8 cellular contexts compared by ENCODE assay signal in the genomic region with DNA sequence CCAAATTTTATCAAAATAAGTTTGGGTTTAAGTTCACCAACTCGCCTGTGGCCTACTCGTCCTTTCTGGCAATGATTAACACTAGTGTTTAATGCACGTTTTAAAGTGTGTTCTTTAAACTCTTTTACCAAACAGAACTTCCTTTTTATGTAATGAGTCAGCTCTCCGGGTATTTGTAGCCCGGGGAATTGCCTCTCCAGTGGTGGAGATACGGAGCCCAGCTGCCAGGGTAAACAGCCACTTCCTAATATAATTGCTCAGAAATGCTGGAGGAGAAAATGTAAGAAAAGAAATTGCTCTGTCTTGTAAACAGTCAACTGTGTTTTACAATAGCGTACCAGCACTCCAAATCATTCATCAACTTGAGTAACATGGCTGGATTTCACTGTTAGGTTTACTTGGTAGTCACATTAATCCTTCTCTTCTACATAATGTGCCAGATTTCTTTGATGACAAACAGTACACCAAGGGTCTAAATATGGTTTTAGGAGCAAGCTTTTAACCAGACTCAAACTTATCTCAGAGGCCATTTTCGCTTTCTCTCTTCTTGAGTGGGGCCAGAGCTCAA.
DNase-seq lines count a peak whose midpoint lies in the region; ATAC-seq, FAIRE-seq and TF ChIP-seq lines count a peak whose summit lies in the region.

No MANE protein-coding gene starts in this region.

- H3K9ac ChIP-seq in colonic mucosa (ENCODE audit: low read depth in 2 of 2, low read length in 2 of 2) = peak overlapping the region in 1 of 2 donors; percentile 51

- peaks cover 4% of the 10 kb centered on the region for H3K4me1 ChIP-seq in colonic mucosa

- peak overlapping the region; percentile 80 for H3K27ac ChIP-seq in colonic mucosa

- intact Hi-C loops in colonic mucosa (cut with DNase I) = loop anchor here (10.0 kb wide), 1 partner anchor 99 kb away; the partner anchor contains the start of gene SLC38A2

- ATAC-seq in HG03342 (IDR thresholded peaks at IDR 0.05; ENCODE audit: unreplicated experiment) = peak; percentile 85

- H3K36me3 ChIP-seq in colonic mucosa = no peaks in the 10 kb centered on the region

- TF ChIP-seq POLR2A in GM19099 (IDR thresholded peaks at IDR 0.05; ENCODE audit: extremely low read depth, insufficient read length, low read depth) = peak; percentile 14

- no peaks in the 10 kb centered on the region for H3K27me3 ChIP-seq in colonic mucosa

- H3K4me3 ChIP-seq in colonic mucosa = no peak overlapping the region

- no peaks in the 10 kb centered on the region for H3K9me3 ChIP-seq in colonic mucosa

- FAIRE-seq in urothelium cell line (lab: Jason Lieb, UNC) (no peak), D721Med (lab: Jason Lieb, UNC) (no peak)

- TF ChIP-seq CTCF in colonic mucosa (IDR thresholded peaks at IDR 0.05) (no peak), D721Med (IDR thresholded peaks at IDR 0.05; ENCODE audit: insufficient read depth, missing control alignments) (no peak)

- DNase-seq in COLO668 (lab: John Stamatoyannopoulos, UW; ENCODE audit: unreplicated experiment) (peak; percentile 5), colonic mucosa (peak; percentile 81), lung microvascular endothelial cell (ENCODE audit: low read depth in 2 of 2) (peak; percentile 87 to 98), urothelium cell line (ENCODE audit: low spot score) (peak; percentile 69), D721Med (ENCODE audit: insufficient read length, low spot score) (no peak)

TF ChIP-seq in PFSK-1, 5 proteins besides CTCF, POLR2A, EP300 and RAD21:
- TF ChIP-seq, protein P1, sequence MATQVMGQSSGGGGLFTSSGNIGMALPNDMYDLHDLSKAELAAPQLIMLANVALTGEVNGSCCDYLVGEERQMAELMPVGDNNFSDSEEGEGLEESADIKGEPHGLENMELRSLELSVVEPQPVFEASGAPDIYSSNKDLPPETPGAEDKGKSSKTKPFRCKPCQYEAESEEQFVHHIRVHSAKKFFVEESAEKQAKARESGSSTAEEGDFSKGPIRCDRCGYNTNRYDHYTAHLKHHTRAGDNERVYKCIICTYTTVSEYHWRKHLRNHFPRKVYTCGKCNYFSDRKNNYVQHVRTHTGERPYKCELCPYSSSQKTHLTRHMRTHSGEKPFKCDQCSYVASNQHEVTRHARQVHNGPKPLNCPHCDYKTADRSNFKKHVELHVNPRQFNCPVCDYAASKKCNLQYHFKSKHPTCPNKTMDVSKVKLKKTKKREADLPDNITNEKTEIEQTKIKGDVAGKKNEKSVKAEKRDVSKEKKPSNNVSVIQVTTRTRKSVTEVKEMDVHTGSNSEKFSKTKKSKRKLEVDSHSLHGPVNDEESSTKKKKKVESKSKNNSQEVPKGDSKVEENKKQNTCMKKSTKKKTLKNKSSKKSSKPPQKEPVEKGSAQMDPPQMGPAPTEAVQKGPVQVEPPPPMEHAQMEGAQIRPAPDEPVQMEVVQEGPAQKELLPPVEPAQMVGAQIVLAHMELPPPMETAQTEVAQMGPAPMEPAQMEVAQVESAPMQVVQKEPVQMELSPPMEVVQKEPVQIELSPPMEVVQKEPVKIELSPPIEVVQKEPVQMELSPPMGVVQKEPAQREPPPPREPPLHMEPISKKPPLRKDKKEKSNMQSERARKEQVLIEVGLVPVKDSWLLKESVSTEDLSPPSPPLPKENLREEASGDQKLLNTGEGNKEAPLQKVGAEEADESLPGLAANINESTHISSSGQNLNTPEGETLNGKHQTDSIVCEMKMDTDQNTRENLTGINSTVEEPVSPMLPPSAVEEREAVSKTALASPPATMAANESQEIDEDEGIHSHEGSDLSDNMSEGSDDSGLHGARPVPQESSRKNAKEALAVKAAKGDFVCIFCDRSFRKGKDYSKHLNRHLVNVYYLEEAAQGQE (IDR thresholded peaks at IDR 0.05; ENCODE audit: insufficient read depth in 1 of 2, low read depth in 2 of 2, low read length in 2 of 2) = peak in 1 of 2 experiments; percentile 73; a peak in 1 of 4 replicates
- no peak for TF ChIP-seq POLR2AphosphoS5 (IDR thresholded peaks at IDR 0.05; ENCODE audit: low read depth, low read length)
- TF ChIP-seq TAF1 (IDR thresholded peaks at IDR 0.05; ENCODE audit: borderline replicate concordance, insufficient read depth, low read length) = no peak
- peak; percentile 86; the same call in 1 of the 2 replicates for TF ChIP-seq SIN3A (IDR thresholded peaks at IDR 0.05; ENCODE audit: borderline replicate concordance, insufficient read depth, low read length)
- peak; percentile 53 for TF ChIP-seq FOXP2 (optimal IDR thresholded peaks at IDR 0.05; ENCODE audit: borderline replicate concordance, extremely low read depth, extremely low read length, insufficient read depth)
